Comparison of ENCODE assay signal across 9 cellular contexts in the genomic region with DNA sequence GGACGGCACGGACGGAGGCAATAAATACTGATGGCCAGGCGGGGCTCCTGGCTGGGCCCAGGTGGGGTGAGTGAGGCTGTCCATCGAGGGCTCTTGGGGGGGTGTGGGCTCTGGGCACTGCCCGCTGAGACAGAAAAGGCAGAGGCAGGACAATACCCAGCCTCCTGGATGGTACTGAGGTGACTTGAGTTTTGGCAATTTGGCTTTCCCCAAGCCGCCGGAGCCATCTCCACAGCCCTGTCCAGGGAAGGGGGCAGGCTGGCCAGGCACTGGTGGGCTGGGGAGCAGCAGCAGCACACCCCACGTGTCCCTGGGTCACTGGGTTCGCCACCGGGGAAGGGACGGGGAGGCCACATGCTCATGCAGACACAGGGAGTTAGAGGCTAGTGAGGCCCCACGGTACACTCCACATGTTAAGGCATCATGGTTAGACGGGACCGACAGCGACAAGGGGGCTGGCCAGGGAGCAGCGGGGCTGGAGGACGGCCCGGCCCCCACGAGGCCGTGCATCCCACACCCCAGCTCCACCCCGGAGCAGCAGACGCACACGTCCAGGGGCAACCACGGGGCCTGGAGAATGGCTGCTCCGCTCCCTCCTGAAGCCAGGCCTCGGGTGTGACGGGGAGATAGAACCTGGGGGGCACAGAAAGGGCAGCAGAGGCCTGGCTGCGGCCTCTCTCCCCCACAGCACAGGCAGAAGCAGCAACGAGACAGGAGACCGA. TPM values are rescaled to one million over a fixed set of nuclear protein-coding genes. Genes with fewer than 3 reads are reported as not detected.
DNase-seq lines count a peak whose midpoint lies in the region; ATAC-seq, FAIRE-seq and TF ChIP-seq lines count a peak whose summit lies in the region.
"Had no signal": no experiment of that assay in that cellular context is flagged by ENCODE, and none has a peak within 500 bp of the region (broad histone marks: within the 10 kb centered on the region; RNA-seq: fewer than 3 reads in every experiment).

No MANE protein-coding gene starts in this region.

- peaks cover 41% of the 10 kb centered on the region for H3K4me1 ChIP-seq in mesodermal cell (ENCODE audit: control insufficient read depth, insufficient read depth, low read length, poor library complexity, severe bottlenecking)

- no peaks in the 10 kb centered on the region for H3K9me3 ChIP-seq in mesodermal cell (ENCODE audit: control insufficient read depth, low read length)

- H3K4me1 Mint-ChIP-seq in activated T-helper 17 cell treated with anti-CD3 and anti-CD28 coated beads, Interleukin-2, amount 50 U/mL, for 72 hours = peaks cover 11% of the 10 kb centered on the region

- CTCF ChIA-PET in AG04449 (lab: Yijun Ruan, JAX) = interaction anchor here (1.3 to 2.9 kb wide), 4 partner anchors 12 to 56 kb away, joined by 3 to 15 read pairs (median 4); no protein-coding TSS in a partner anchor

- FAIRE-seq in frontal cortex (lab: Jason Lieb, UNC) = no peak

- no peak for ATAC-seq in activated T-helper 17 cell treated with anti-CD3 and anti-CD28 coated beads, Interleukin-2, amount 50 U/mL, for 72 hours (replicated peaks)

- no peaks in the 10 kb centered on the region for H3K9me3 Mint-ChIP-seq in activated T-helper 17 cell treated with anti-CD3 and anti-CD28 coated beads, Interleukin-2, amount 50 U/mL, for 72 hours

- POLR2A ChIA-PET in AG04449 (lab: Yijun Ruan, JAX) = no interaction called here

- no peaks in the 10 kb centered on the region for H3K27me3 Mint-ChIP-seq in activated T-helper 17 cell treated with anti-CD3 and anti-CD28 coated beads, Interleukin-2, amount 50 U/mL, for 72 hours

- DNase-seq in AG04449 (ENCODE audit: low read depth, low spot score) (no peak), HK-2 (ENCODE audit: unreplicated experiment) (peak; percentile 41), DMS79 (lab: John Stamatoyannopoulos, UW) (no peak), GM13976 (ENCODE audit: low spot score) (no peak), SHP77 (lab: John Stamatoyannopoulos, UW) (no peak), frontal cortex (ENCODE audit: low spot score in 2 of 2) (no peak)
- DNase-seq: NCI-H1105 had no signal

- peak overlapping the region; percentile 73 for H3K27ac Mint-ChIP-seq in activated T-helper 17 cell treated with anti-CD3 and anti-CD28 coated beads, Interleukin-2, amount 50 U/mL, for 72 hours

- H3K4me3 ChIP-seq in AG04449 (ENCODE audit: low read depth, low read length) (peak overlapping the region; percentile 15; the same call in 1 of the 2 replicates), mesodermal cell (ENCODE audit: extremely low read depth, insufficient read depth, low read length, poor library complexity, severe bottlenecking) (no peak overlapping the region)

- H3K36me3 Mint-ChIP-seq in activated T-helper 17 cell treated with anti-CD3 and anti-CD28 coated beads, Interleukin-2, amount 50 U/mL, for 72 hours (ENCODE audit: low read depth) = peaks cover 94% of the 10 kb centered on the region

- TF ChIP-seq CTCF in AG04449 (IDR thresholded peaks at IDR 0.05; ENCODE audit: insufficient read depth, low read length, missing control alignments) = no peak
- TF ChIP-seq CTCF in GM13976 (IDR thresholded peaks at IDR 0.05; ENCODE audit: borderline replicate concordance, control extremely low read depth, extremely low read depth, insufficient read depth, missing control alignments) = no peak

- peak overlapping the region; percentile 89 for H3K4me3 Mint-ChIP-seq in activated T-helper 17 cell treated with anti-CD3 and anti-CD28 coated beads, Interleukin-2, amount 50 U/mL, for 72 hours

- WGBS in mesodermal cell (ENCODE audit: insufficient coverage in 2 of 2), 2 experiments = 79 to 84% methylated on average over 19 to 26 of the region's 31 CpGs

- H3K36me3 ChIP-seq in mesodermal cell (ENCODE audit: control insufficient read depth, insufficient read depth, low read length) = peaks cover 66% of the 10 kb centered on the region

- peak overlapping the region; percentile 82 for H3K27ac ChIP-seq in mesodermal cell (ENCODE audit: low read depth, low read length, severe bottlenecking)

- in situ Hi-C loops in GM13976 (cut with MboI; ENCODE audit: low sequenced_read_pairs, unreplicated experiment) = no loop called here

RNA-seq across cellular contexts. Expression of a gene that starts 3.0 kb away (rescaled TPM):
- 100 to 1,000 TPM; 384 to 814 TPM for total RNA-seq in activated T-helper 17 cell treated with anti-CD3 and anti-CD28 coated beads, Interleukin-2, amount 50 U/mL, for 72 hours
- polyA plus RNA-seq in mesodermal cell (2013, experiment 1 of 2) = 299 TPM
- polyA plus RNA-seq in mesodermal cell (2013, experiment 2 of 2) = 262 TPM
- 22.4 TPM for total RNA-seq in frontal cortex

RNA-seq across cellular contexts. Expression of a gene that starts 7.8 kb away (rescaled TPM):
- 100 to 1,000 TPM; 506 to 602 TPM for total RNA-seq in activated T-helper 17 cell treated with anti-CD3 and anti-CD28 coated beads, Interleukin-2, amount 50 U/mL, for 72 hours
- polyA plus RNA-seq in mesodermal cell (2013, experiment 1 of 2) = 764 TPM
- 720 TPM for polyA plus RNA-seq in mesodermal cell (2013, experiment 2 of 2)
- 66.0 TPM for total RNA-seq in frontal cortex

RNA-seq across cellular contexts. Expression of a gene that starts 23.3 kb away (rescaled TPM):
- 100 to 1,000 TPM; 103 to 251 TPM for total RNA-seq in activated T-helper 17 cell treated with anti-CD3 and anti-CD28 coated beads, Interleukin-2, amount 50 U/mL, for 72 hours
- 114 TPM for polyA plus RNA-seq in mesodermal cell (2013, experiment 1 of 2)
- polyA plus RNA-seq in mesodermal cell (2013, experiment 2 of 2) = 110 TPM
- 92.1 TPM for total RNA-seq in frontal cortex

RNA-seq across cellular contexts. Expression of a gene that starts 23.4 kb away (rescaled TPM):
- total RNA-seq in activated T-helper 17 cell treated with anti-CD3 and anti-CD28 coated beads, Interleukin-2, amount 50 U/mL, for 72 hours = 100 to 1,000 TPM; 103 to 123 TPM
- 200 TPM for polyA plus RNA-seq in mesodermal cell (2013, experiment 1 of 2)
- polyA plus RNA-seq in mesodermal cell (2013, experiment 2 of 2) = 198 TPM
- total RNA-seq in frontal cortex = 60.3 TPM

RNA-seq across cellular contexts. Expression of a gene that starts 33.3 kb away (rescaled TPM):
- total RNA-seq in activated T-helper 17 cell treated with anti-CD3 and anti-CD28 coated beads, Interleukin-2, amount 50 U/mL, for 72 hours = not detected
- polyA plus RNA-seq in mesodermal cell (2013, experiment 1 of 2) = not detected
- not detected for polyA plus RNA-seq in mesodermal cell (2013, experiment 2 of 2)
- total RNA-seq in frontal cortex = not detected

Comparison
In these comparisons a context has a peak if more than half of its experiments do, and no peak if none do; other contexts are left out.
1. RNA of a gene that starts 3.0 kb away (total RNA-seq): 384 to 814 TPM in activated T-helper 17 cell treated with anti-CD3 and anti-CD28 coated beads, Interleukin-2, amount 50 U/mL, for 72 hours; 22.4 TPM in frontal cortex (single experiment); every median in the first group is over 10 times any median in the second.